ENCODE assay signal across 9 cellular contexts in genomic region chr11:72719144-72719543, GRCh38. TPM values are rescaled to one million over a fixed set of nuclear protein-coding genes. Genes with fewer than 3 reads are reported as not detected.
DNase-seq lines count a peak whose midpoint lies in the region; ATAC-seq and TF ChIP-seq lines count a peak whose summit lies in the region.
"Had no signal": no experiment of that assay in that cellular context is flagged by ENCODE, and none has a peak within 500 bp of the region (broad histone marks: within the 10 kb centered on the region; RNA-seq: fewer than 3 reads in every experiment).

No MANE protein-coding gene starts in this region.

- peak overlapping the region; percentile 100 for H3K27ac Mint-ChIP-seq in T-helper 17 cell

- no peak for TF ChIP-seq POLR2A in sigmoid colon (IDR thresholded peaks at IDR 0.05)

- H3K4me1 ChIP-seq in sigmoid colon = peaks cover 0 to 69% (median 55%) of the 10 kb centered on the region in 4 donors

- DNase-seq in T-helper 17 cell (no peak), glomerular visceral epithelial cell (ENCODE audit: extremely low spot score) (peak; percentile 67), sigmoid colon (no peak), NCI-H187 (lab: John Stamatoyannopoulos, UW) (no peak), DMS79 treated with DMSO at 0.1 percent for 48 hours (lab: John Stamatoyannopoulos, UW) (no peak)
- DNase-seq in activated CD8-positive, alpha-beta memory T cell treated with anti-CD3 and anti-CD28 coated beads, Interleukin-2, amount 50 U/mL, for 48 hours = no peak
- DNase-seq: NCI-H345 had no signal

- peaks cover 5% of the 10 kb centered on the region for H3K36me3 Mint-ChIP-seq in T-helper 17 cell (ENCODE audit: low read depth)

- no peak overlapping the region for H3K4me3 ChIP-seq in sigmoid colon

- WGBS in sigmoid colon, 2 donors = 35 to 46% methylated on average over 2 of the region's 2 CpGs

- TF ChIP-seq CTCF in sigmoid colon (IDR thresholded peaks at IDR 0.05) = no peak

- ATAC-seq in HG03060 (IDR thresholded peaks at IDR 0.05; ENCODE audit: low read depth, unreplicated experiment) (peak; percentile 32), T-helper 17 cell (no peak), GM18517 (IDR thresholded peaks at IDR 0.05; ENCODE audit: unreplicated experiment) (no peak)

- peaks cover 0 to 12% (median 4%) of the 10 kb centered on the region in 4 donors for H3K36me3 ChIP-seq in sigmoid colon

- no peak for TF ChIP-seq EP300 in sigmoid colon (IDR thresholded peaks at IDR 0.05)

- peaks cover 46% of the 10 kb centered on the region for H3K4me1 Mint-ChIP-seq in T-helper 17 cell

- H3K27me3 ChIP-seq in sigmoid colon = no peaks in the 10 kb centered on the region

- H3K4me3 Mint-ChIP-seq in T-helper 17 cell = peak overlapping the region; percentile 98

- H3K27ac ChIP-seq in sigmoid colon = peak overlapping the region in 3 of 4 donors; percentile 42 to 89 (median 87)

- H3K27me3 Mint-ChIP-seq in T-helper 17 cell = no peaks in the 10 kb centered on the region

- intact Hi-C loops in sigmoid colon (cut with DNase I) = no loop called here

- H3K9me3 ChIP-seq in T-helper 17 cell (ENCODE audit: control insufficient read depth, low read length, poor library complexity, severe bottlenecking) (no peaks in the 10 kb centered on the region), sigmoid colon (no peaks in the 10 kb centered on the region)

RNA-seq across cellular contexts. Expression of gene ARAP1, which starts 33.1 kb away (rescaled TPM):
- total RNA-seq in T-helper 17 cell (100 to 1,000 TPM in 1 of 2 donors, 10 to 100 TPM in 1; 93.3 to 108 TPM), sigmoid colon (100 to 1,000 TPM in 1 of 4 donors, 10 to 100 TPM in 3; 56.5 to 135 (median 70.0) TPM)
- polyA plus RNA-seq in sigmoid colon = 10 to 100 TPM; 31.9 to 81.7 (median 34.2) TPM

RNA-seq across cellular contexts. Expression of gene PDE2A, which starts 44.9 kb away (rescaled TPM):
- total RNA-seq in T-helper 17 cell (1 to 10 TPM; 2.7 to 4.9 TPM), sigmoid colon (10 to 100 TPM; 48.9 to 75.1 (median 62.1) TPM)
- 10 to 100 TPM in 1 of 3 donors, 1 to 10 TPM in 2; 1.8 to 14.7 (median 4.8) TPM for polyA plus RNA-seq in sigmoid colon

Comparison
In these comparisons a context has a peak if more than half of its experiments do, and no peak if none do; other contexts are left out.
1. RNA of gene PDE2A, which starts 44.9 kb away (total RNA-seq): 48.9 to 75.1 TPM in sigmoid colon; 2.7 to 4.9 TPM in T-helper 17 cell; every median in the first group is over 4 times any median in the second.